ENCODE assay signal across 8 cellular contexts in genomic region chr6:157020398-157021266, GRCh38.
DNase-seq lines count a peak whose midpoint lies in the region; ATAC-seq and TF ChIP-seq lines count a peak whose summit lies in the region.

No MANE protein-coding gene starts in this region.

- H3K4me2 ChIP-seq in hepatocyte (peak overlapping the region; percentile 93), skeletal muscle satellite cell (ENCODE audit: low read length) (peak overlapping the region; percentile 100)

- peaks cover 78% of the 10 kb centered on the region for H3K79me2 ChIP-seq in hepatocyte

- H3K27me3 ChIP-seq in HUES48 (ENCODE audit: control insufficient read depth, insufficient read depth, low read length), result no peaks in the 10 kb centered on the region
- no peaks in the 10 kb centered on the region for H3K27me3 ChIP-seq in SJSA1 (replicated peaks)
- H3K27me3 ChIP-seq in ascending aorta, result no peaks in the 10 kb centered on the region
- no peaks in the 10 kb centered on the region for H3K27me3 ChIP-seq in hepatocyte
- no peaks in the 10 kb centered on the region for H3K27me3 ChIP-seq in skeletal muscle satellite cell (ENCODE audit: control insufficient read depth, insufficient read depth, low read length)

- H4K20me1 ChIP-seq in hepatocyte (ENCODE audit: insufficient read depth, poor library complexity, severe bottlenecking), result peaks cover 19% of the 10 kb centered on the region

- H3K4me1 ChIP-seq in HUES48 (ENCODE audit: control insufficient read depth, insufficient read depth, low read length) (peaks cover 39% of the 10 kb centered on the region), SJSA1 (replicated peaks) (peaks cover 14% of the 10 kb centered on the region), ascending aorta (peaks cover 0 to 16% of the 10 kb centered on the region in 2 donors), hepatocyte (ENCODE audit: insufficient read depth) (peaks cover 20% of the 10 kb centered on the region), skeletal muscle satellite cell (ENCODE audit: control insufficient read depth, insufficient read depth, low read length) (peaks cover 19% of the 10 kb centered on the region)

- DNase-seq in EL, result peak; percentile 72
- peak; percentile 59 to 72 for DNase-seq in SJSA1 (ENCODE audit: low read depth in 1 of 2, low spot score in 2 of 2)
- peak in 1 of 2 donors; percentile 77 for DNase-seq in ascending aorta (ENCODE audit: low spot score in 2 of 2)
- peak; percentile 68 for DNase-seq in hepatocyte (ENCODE audit: low spot score)
- DNase-seq in KBM-7, result no peak

- peak; percentile 36 for ATAC-seq in GM21526 (IDR thresholded peaks at IDR 0.05; ENCODE audit: low FRiP score, unreplicated experiment)

- TF ChIP-seq CTCF in ascending aorta (IDR thresholded peaks at IDR 0.05), result no peak
- no peak for TF ChIP-seq CTCF in hepatocyte (IDR thresholded peaks at IDR 0.05; ENCODE audit: poor library complexity)

- WGBS in hepatocyte (ENCODE audit: low lambda C conversion rate, missing lambda C conversion rate), result 7% methylated on average over 33 of the region's 38 CpGs

- intact Hi-C loops in ascending aorta (cut with DNase I), result loop anchor here (1.0 to 5.0 kb wide), 7 partner anchors 122 to 1708 kb away; partner anchors contain the start of gene TFB1M

- no peaks in the 10 kb centered on the region for H3K36me3 ChIP-seq in HUES48 (ENCODE audit: control insufficient read depth, insufficient read depth, low read length)
- peaks cover 5% of the 10 kb centered on the region; the same call in 1 of the 2 replicates for H3K36me3 ChIP-seq in SJSA1
- no peaks in the 10 kb centered on the region for H3K36me3 ChIP-seq in ascending aorta
- no peaks in the 10 kb centered on the region for H3K36me3 ChIP-seq in hepatocyte (replicated peaks; ENCODE audit: insufficient read depth, low read depth)
- H3K36me3 ChIP-seq in skeletal muscle satellite cell (ENCODE audit: insufficient read depth, low read length), result no peaks in the 10 kb centered on the region

- H3K9me3 ChIP-seq in HUES48 (ENCODE audit: control insufficient read depth, insufficient read depth, low read length) (no peaks in the 10 kb centered on the region), SJSA1 (replicated peaks) (peaks cover 6% of the 10 kb centered on the region; the same call in 1 of the 2 replicates), ascending aorta (no peaks in the 10 kb centered on the region), hepatocyte (ENCODE audit: low read depth) (no peaks in the 10 kb centered on the region), skeletal muscle satellite cell (replicated peaks; ENCODE audit: low read length) (peaks cover 1% of the 10 kb centered on the region)

- peak overlapping the region; percentile 100 for H3K27ac ChIP-seq in HUES48 (ENCODE audit: low read depth, low read length)
- H3K27ac ChIP-seq in SJSA1, result peak overlapping the region; percentile 97
- peak overlapping the region; percentile 99 for H3K27ac ChIP-seq in ascending aorta
- peak overlapping the region; percentile 100 for H3K27ac ChIP-seq in hepatocyte

- in situ Hi-C loops in KBM-7 (cut with MboI; ENCODE audit: low pct_unique_long_range_greater_than_20kb, low sequenced_read_pairs), result no loop called here

- peak overlapping the region; percentile 66 for H2AFZ ChIP-seq in hepatocyte

- H3K9me2 ChIP-seq in hepatocyte (replicated peaks; ENCODE audit: insufficient read depth), result no peaks in the 10 kb centered on the region

- H3K4me3 ChIP-seq in HUES48 (ENCODE audit: low read depth, low read length) (peak overlapping the region; percentile 93), SJSA1 (peak overlapping the region; percentile 73), ascending aorta (peak overlapping the region; percentile 85 to 93), hepatocyte (peak overlapping the region; percentile 87), skeletal muscle satellite cell (ENCODE audit: low read length) (peak overlapping the region; percentile 94)

- peak overlapping the region; percentile 95 for H3K9ac ChIP-seq in HUES48 (ENCODE audit: low read depth, low read length)
- peak overlapping the region; percentile 100 for H3K9ac ChIP-seq in skeletal muscle satellite cell (ENCODE audit: low read depth, low read length)
